Comparison of ENCODE assay signal across 4 cellular contexts in the genomic region with DNA sequence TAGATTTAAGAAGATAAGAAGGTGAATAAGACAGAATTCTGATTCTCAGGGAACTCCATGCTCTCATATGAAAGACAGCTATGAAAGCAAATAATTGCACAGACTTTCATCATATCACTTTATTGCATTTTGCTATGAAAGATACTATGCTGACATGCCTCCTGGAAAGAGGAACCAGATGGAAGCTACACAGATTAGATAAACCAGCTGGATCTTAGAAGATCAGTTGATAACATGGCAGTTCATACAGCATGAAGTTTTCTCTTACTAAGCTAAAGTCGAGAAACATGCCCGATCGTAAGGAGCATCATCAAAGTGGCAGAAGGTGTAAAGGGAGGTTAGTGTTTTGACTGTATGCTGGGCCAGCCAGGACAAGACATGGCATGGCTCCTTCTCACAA.
"Had no signal": no experiment of that assay in that cellular context is flagged by ENCODE, and none has a peak within 500 bp of the region (broad histone marks: within the 10 kb centered on the region; RNA-seq: fewer than 3 reads in every experiment).

No MANE protein-coding gene starts in this region.

- H3K4me3 ChIP-seq: GM23248 had no signal

- H3K27ac ChIP-seq: GM23248 had no signal

- DNase-seq: GM23248, H9, HCEC 1CT, IMR-90 had no signal
